ENCODE assay signal across 8 cellular contexts in the genomic region with DNA sequence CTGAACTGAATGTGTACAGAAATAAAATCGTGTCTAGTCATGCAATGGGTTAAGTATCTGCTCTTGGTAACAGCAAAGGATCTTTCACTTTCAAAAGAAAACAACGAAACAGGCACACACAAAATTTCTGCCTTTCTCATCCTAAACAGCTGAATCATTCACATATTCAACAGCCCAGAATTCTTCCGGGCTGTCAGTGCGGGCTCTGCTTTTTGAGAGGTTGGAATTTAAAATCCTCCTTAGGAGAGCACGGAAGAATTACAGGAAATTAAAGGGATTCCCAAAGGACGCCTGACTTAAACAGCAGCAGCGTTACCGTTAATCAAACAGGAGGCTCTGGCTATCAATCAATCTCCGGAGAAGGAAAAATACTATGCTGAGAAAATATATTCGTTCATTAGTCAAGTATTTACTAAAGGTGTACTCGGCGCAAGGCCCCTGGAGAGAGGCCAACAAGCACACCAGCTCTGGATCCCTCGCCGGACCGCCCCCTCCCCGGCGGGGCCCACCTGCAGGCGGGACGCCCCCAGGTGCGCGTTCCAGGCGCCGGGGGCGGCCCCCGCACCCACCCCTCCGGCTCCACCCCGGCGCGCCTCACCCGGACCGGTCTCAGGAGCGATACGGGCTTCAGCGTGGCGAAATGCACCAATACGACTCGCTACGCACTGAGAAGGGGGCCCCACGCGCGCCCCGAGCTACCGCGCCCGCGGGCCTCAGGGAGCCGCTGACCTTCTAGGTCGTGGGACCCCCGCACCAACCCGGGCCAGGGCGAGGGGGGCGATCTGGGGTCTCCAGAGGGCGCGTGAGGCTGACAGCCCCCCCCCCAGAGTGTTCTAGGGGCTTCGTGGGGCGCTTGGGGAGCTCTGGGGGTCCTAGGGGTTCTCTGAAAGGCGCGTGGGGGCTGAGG. TPM values are rescaled to one million over a fixed set of nuclear protein-coding genes. Genes with fewer than 3 reads are reported as not detected.
A peak's percentile ranks its signal among the peaks of the same experiment; 100 is the strongest.
DNase-seq lines count a peak whose midpoint lies in the region; ATAC-seq and TF ChIP-seq lines count a peak whose summit lies in the region.

No MANE protein-coding gene starts in this region.

- no peaks in the 10 kb centered on the region for H3K36me3 ChIP-seq in mucosa of descending colon (ENCODE audit: low read depth)

- peaks cover 61% of the 10 kb centered on the region for H3K4me1 Mint-ChIP-seq in activated CD8-positive, alpha-beta memory T cell treated with anti-CD3 and anti-CD28 coated beads, Interleukin-2, amount 10 ng/mL, durations not matched to agents 7 days and 5 days
- peaks cover 18% of the 10 kb centered on the region for H3K4me1 Mint-ChIP-seq in endothelial cell (ENCODE audit: unreplicated experiment)

- H3K4me3 Mint-ChIP-seq in activated CD8-positive, alpha-beta memory T cell treated with anti-CD3 and anti-CD28 coated beads, Interleukin-2, amount 10 ng/mL, durations not matched to agents 7 days and 5 days, result peak overlapping the region; percentile 97
- H3K4me3 Mint-ChIP-seq in endothelial cell (ENCODE audit: unreplicated experiment), result peak overlapping the region; percentile 90

- H3K4me1 ChIP-seq in mucosa of descending colon (ENCODE audit: low read depth), result no peaks in the 10 kb centered on the region

- CTCF ChIA-PET in activated CD8-positive, alpha-beta memory T cell treated with anti-CD3 and anti-CD28 coated beads, Interleukin-2, amount 10 ng/mL, durations not matched to agents 7 days and 5 days (lab: Charles Lee), result interaction anchor here (0.7 to 5.3 kb wide), 10 partner anchors 17 to 1374 kb away, joined by 3 to 47 read pairs (median 5); partner anchors contain the start of genes GZF1 and NXT1

- no peaks in the 10 kb centered on the region for H3K9me3 Mint-ChIP-seq in activated CD8-positive, alpha-beta memory T cell treated with anti-CD3 and anti-CD28 coated beads, Interleukin-2, amount 10 ng/mL, durations not matched to agents 7 days and 5 days (ENCODE audit: low read depth)
- no peaks in the 10 kb centered on the region for H3K9me3 Mint-ChIP-seq in endothelial cell (ENCODE audit: unreplicated experiment)

- H3K4me3 ChIP-seq in mucosa of descending colon, result peak overlapping the region; percentile 75

- peak; percentile 36 for ATAC-seq in GM21825 (IDR thresholded peaks at IDR 0.05; ENCODE audit: unreplicated experiment)
- peak; percentile 28 for ATAC-seq in activated CD8-positive, alpha-beta memory T cell treated with anti-CD3 and anti-CD28 coated beads, Interleukin-2, amount 10 ng/mL, durations not matched to agents 7 days and 5 days
- peak; percentile 60 for ATAC-seq in mucosa of descending colon
- ATAC-seq in HG03039 (IDR thresholded peaks at IDR 0.05; ENCODE audit: unreplicated experiment), result no peak

- peaks cover 7% of the 10 kb centered on the region for H3K27me3 Mint-ChIP-seq in activated CD8-positive, alpha-beta memory T cell treated with anti-CD3 and anti-CD28 coated beads, Interleukin-2, amount 10 ng/mL, durations not matched to agents 7 days and 5 days
- no peaks in the 10 kb centered on the region for H3K27me3 Mint-ChIP-seq in endothelial cell (ENCODE audit: unreplicated experiment)

- no peaks in the 10 kb centered on the region for H3K9me3 ChIP-seq in mucosa of descending colon

- no peak for TF ChIP-seq CTCF in endothelial cell (IDR thresholded peaks at IDR 0.05; ENCODE audit: unreplicated experiment)
- no peak for TF ChIP-seq CTCF in mucosa of descending colon (IDR thresholded peaks at IDR 0.05)

- H3K36me3 Mint-ChIP-seq in activated CD8-positive, alpha-beta memory T cell treated with anti-CD3 and anti-CD28 coated beads, Interleukin-2, amount 10 ng/mL, durations not matched to agents 7 days and 5 days, result peaks cover 10% of the 10 kb centered on the region
- peaks cover 5% of the 10 kb centered on the region for H3K36me3 Mint-ChIP-seq in endothelial cell (ENCODE audit: low read depth, unreplicated experiment)

- H3K27ac Mint-ChIP-seq in activated CD8-positive, alpha-beta memory T cell treated with anti-CD3 and anti-CD28 coated beads, Interleukin-2, amount 10 ng/mL, durations not matched to agents 7 days and 5 days, result peak overlapping the region; percentile 96
- peak overlapping the region; percentile 78 for H3K27ac Mint-ChIP-seq in endothelial cell (ENCODE audit: unreplicated experiment)

- DNase-seq in COLO668 (lab: John Stamatoyannopoulos, UW; ENCODE audit: unreplicated experiment), result peak; percentile 53
- DNase-seq in NCI-H226, result peak; percentile 53
- DNase-seq in activated CD8-positive, alpha-beta memory T cell treated with anti-CD3 and anti-CD28 coated beads, Interleukin-2, amount 10 ng/mL, durations not matched to agents 7 days and 5 days, result peak; percentile 61
- no peak for DNase-seq in endothelial cell (ENCODE audit: low spot score)
- peak; percentile 60 to 72 (median 70) for DNase-seq in mucosa of descending colon
- DNase-seq in stimulated activated naive CD4-positive, alpha-beta T cell treated with Interleukin-2 at 50 U/mL for 16 hours (lab: John Stamatoyannopoulos, UW), result peak; percentile 32

- intact Hi-C loops in mucosa of descending colon (cut with DNase I, micrococcal nuclease), result no loop called here

RNA-seq across cellular contexts. Expression of gene NAPB, which starts 1.0 kb away (rescaled TPM):
- total RNA-seq in activated CD8-positive, alpha-beta memory T cell treated with anti-CD3 and anti-CD28 coated beads, Interleukin-2, amount 10 ng/mL, durations not matched to agents 7 days and 5 days, result 10 to 100 TPM; 17.5 to 23.1 TPM
- total RNA-seq in endothelial cell (ENCODE audit: unreplicated experiment) (9.6 TPM), mucosa of descending colon (10 to 100 TPM in 1 of 3 donors, 1 to 10 TPM in 2; 8.2 to 22.8 (median 8.9) TPM)

RNA-seq across cellular contexts. Expression of gene CSTL1, which starts 19.2 kb away (rescaled TPM):
- not detected for total RNA-seq in activated CD8-positive, alpha-beta memory T cell treated with anti-CD3 and anti-CD28 coated beads, Interleukin-2, amount 10 ng/mL, durations not matched to agents 7 days and 5 days
- total RNA-seq in endothelial cell (ENCODE audit: unreplicated experiment) (not detected), mucosa of descending colon (not detected)

RNA-seq across cellular contexts. Expression of gene CST11, which starts 32.4 kb away (rescaled TPM):
- total RNA-seq in activated CD8-positive, alpha-beta memory T cell treated with anti-CD3 and anti-CD28 coated beads, Interleukin-2, amount 10 ng/mL, durations not matched to agents 7 days and 5 days, result not detected
- total RNA-seq in endothelial cell (ENCODE audit: unreplicated experiment), result not detected
- total RNA-seq in mucosa of descending colon, result not detected

RNA-seq across cellular contexts. Expression of gene GZF1, which starts 58.3 kb away (rescaled TPM):
- total RNA-seq in activated CD8-positive, alpha-beta memory T cell treated with anti-CD3 and anti-CD28 coated beads, Interleukin-2, amount 10 ng/mL, durations not matched to agents 7 days and 5 days, result 10 to 100 TPM; 10.2 to 14.4 TPM
- total RNA-seq in endothelial cell (ENCODE audit: unreplicated experiment) (9.6 TPM), mucosa of descending colon (10 to 100 TPM in 1 of 3 donors, 1 to 10 TPM in 2; 5.8 to 16.2 (median 9.3) TPM)
